In genomic region chr3:143535994-143536784, GRCh38 we compare ENCODE assay signal across 1 cellular context.
TF ChIP-seq lines count a peak whose summit lies in the region.

No MANE protein-coding gene starts in this region.

TF ChIP-seq in GM12878, 131 proteins besides CTCF, POLR2A, EP300 and RAD21 (continued from another document):
- TF ChIP-seq, protein P1, sequence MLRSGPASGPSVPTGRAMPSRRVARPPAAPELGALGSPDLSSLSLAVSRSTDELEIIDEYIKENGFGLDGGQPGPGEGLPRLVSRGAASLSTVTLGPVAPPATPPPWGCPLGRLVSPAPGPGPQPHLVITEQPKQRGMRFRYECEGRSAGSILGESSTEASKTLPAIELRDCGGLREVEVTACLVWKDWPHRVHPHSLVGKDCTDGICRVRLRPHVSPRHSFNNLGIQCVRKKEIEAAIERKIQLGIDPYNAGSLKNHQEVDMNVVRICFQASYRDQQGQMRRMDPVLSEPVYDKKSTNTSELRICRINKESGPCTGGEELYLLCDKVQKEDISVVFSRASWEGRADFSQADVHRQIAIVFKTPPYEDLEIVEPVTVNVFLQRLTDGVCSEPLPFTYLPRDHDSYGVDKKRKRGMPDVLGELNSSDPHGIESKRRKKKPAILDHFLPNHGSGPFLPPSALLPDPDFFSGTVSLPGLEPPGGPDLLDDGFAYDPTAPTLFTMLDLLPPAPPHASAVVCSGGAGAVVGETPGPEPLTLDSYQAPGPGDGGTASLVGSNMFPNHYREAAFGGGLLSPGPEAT (IDR thresholded peaks at IDR 0.05; ENCODE audit: low read depth), result peak; percentile 44; the same call in 1 of the 2 replicates
- TF ChIP-seq ZNF217 (IDR thresholded peaks at IDR 0.05) (peak; percentile 97), MLLT1 (IDR thresholded peaks at IDR 0.05) (no peak), BCL3 (IDR thresholded peaks at IDR 0.05; ENCODE audit: borderline replicate concordance, insufficient read depth, low read depth, low read length, poor library complexity, severe bottlenecking) (peak; percentile 47), SMAD1 (IDR thresholded peaks at IDR 0.05; ENCODE audit: low read depth, partially characterized antibody) (no peak), RCOR1 (conservative IDR thresholded peaks at IDR 0.05; ENCODE audit: low read depth, low read length) (no peak), IKZF2 (IDR thresholded peaks at IDR 0.05) (peak; percentile 80 to 81; a peak in 3 of 4 replicates), CHD1 (IDR thresholded peaks at IDR 0.05; ENCODE audit: low read depth, low read length) (no peak), IRF4 (IDR thresholded peaks at IDR 0.05; ENCODE audit: low read depth, low read length) (peak; percentile 89), TCF7 (IDR thresholded peaks at IDR 0.05; ENCODE audit: borderline replicate concordance) (peak; percentile 85), JUNB (IDR thresholded peaks at IDR 0.05) (peak; percentile 93), MTA2 (IDR thresholded peaks at IDR 0.05; ENCODE audit: low read depth) (peak; percentile 41; the same call in 1 of the 2 replicates), EED (IDR thresholded peaks at IDR 0.05; ENCODE audit: low read depth) (peak; percentile 93), SREBF1 (IDR thresholded peaks at IDR 0.05; ENCODE audit: low read length) (peak; percentile 35; the same call in 1 of the 2 replicates), TBL1XR1 (IDR thresholded peaks at IDR 0.05; ENCODE audit: low read depth, low read length) (peak; percentile 90), ZBTB4 (CRISPR knock-in tag; IDR thresholded peaks at IDR 0.05) (no peak), MTA3 (IDR thresholded peaks at IDR 0.05; ENCODE audit: borderline replicate concordance, low read length) (peak; percentile 89; the same call in 1 of the 2 replicates), ETV6 (conservative IDR thresholded peaks at IDR 0.05 in 1 of 2, IDR thresholded peaks at IDR 0.05 in 1 of 2; ENCODE audit: borderline replicate concordance in 1 of 2, low read depth in 1 of 2) (peak in 1 of 2 experiments; percentile 75; a peak in 2 of 4 replicates), BMI1 (IDR thresholded peaks at IDR 0.05; ENCODE audit: borderline replicate concordance) (0 out of 2 replicates have a peak, but pooled peaks have one; percentile 18), DPF2 (IDR thresholded peaks at IDR 0.05) (peak; percentile 49), BCL11A (IDR thresholded peaks at IDR 0.05; ENCODE audit: low read depth, low read length) (peak; percentile 71; the same call in 1 of the 2 replicates), GATAD2B (conservative IDR thresholded peaks at IDR 0.05; ENCODE audit: low read depth) (no peak), SUZ12 (IDR thresholded peaks at IDR 0.05; ENCODE audit: unreplicated experiment) (no peak), MEF2A (IDR thresholded peaks at IDR 0.05; ENCODE audit: insufficient read depth, low read depth, low read length) (peak; percentile 82), GABPA (IDR thresholded peaks at IDR 0.05; ENCODE audit: low read depth) (0 out of 2 replicates have a peak, but pooled peaks have one; percentile 26), ATF7 (IDR thresholded peaks at IDR 0.05; ENCODE audit: low read depth) (0 out of 2 replicates have a peak, but pooled peaks have one; percentile 45), POLR2AphosphoS2 (IDR thresholded peaks at IDR 0.05; ENCODE audit: low read depth, low read length) (no peak), SMAD5 (IDR thresholded peaks at IDR 0.05; ENCODE audit: low read depth) (no peak), CREB1 (IDR thresholded peaks at IDR 0.05; ENCODE audit: low read depth) (peak; percentile 49; the same call in 1 of the 2 replicates), CBX5 (IDR thresholded peaks at IDR 0.05; ENCODE audit: low read depth) (0 out of 2 replicates have a peak, but pooled peaks have one; percentile 27), NR2F1 (conservative IDR thresholded peaks at IDR 0.05) (peak; percentile 68), MEF2B (IDR thresholded peaks at IDR 0.05; ENCODE audit: partially characterized antibody, poor library complexity, severe bottlenecking) (peak; percentile 64)
- TF ChIP-seq, protein P2, sequence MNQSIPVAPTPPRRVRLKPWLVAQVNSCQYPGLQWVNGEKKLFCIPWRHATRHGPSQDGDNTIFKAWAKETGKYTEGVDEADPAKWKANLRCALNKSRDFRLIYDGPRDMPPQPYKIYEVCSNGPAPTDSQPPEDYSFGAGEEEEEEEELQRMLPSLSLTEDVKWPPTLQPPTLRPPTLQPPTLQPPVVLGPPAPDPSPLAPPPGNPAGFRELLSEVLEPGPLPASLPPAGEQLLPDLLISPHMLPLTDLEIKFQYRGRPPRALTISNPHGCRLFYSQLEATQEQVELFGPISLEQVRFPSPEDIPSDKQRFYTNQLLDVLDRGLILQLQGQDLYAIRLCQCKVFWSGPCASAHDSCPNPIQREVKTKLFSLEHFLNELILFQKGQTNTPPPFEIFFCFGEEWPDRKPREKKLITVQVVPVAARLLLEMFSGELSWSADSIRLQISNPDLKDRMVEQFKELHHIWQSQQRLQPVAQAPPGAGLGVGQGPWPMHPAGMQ (IDR thresholded peaks at IDR 0.05; ENCODE audit: borderline replicate concordance), result no peak
